ENCODE assay signal across 17 cellular contexts in the genomic region with DNA sequence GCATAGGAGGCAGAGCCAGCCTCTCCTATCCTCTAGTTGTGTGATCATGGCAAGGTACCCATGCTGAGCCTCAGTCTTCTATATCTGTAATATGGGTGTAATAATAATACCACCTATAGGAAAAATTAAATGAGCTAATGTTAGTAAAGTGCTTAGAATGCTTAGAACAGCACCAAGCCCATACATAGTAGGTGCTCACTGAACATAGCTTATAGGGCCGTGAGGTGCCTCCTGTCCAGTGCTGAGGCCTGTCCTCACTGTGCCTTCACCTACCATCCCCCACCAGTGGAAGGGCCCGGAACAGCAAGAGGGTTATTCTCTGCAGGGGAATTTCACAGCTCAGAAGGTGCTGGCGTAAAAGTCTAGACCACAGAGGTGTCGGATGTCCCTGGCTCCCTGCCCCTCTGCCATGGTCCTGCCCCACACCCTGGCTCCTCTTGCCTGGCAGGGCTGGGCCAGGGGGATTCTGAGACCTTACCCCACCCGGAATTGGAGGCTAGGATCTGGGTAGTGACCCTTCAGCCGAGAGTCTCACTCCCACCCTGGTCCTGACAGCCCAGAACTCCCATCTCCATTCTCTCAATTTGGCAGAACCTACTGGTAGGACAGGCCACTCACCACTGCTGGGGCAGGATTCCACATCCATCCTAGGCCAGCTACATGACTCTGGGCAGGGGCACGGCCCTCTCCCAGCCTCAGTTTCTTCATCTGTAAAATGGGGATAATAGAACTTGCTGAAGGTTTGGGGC. TPM values are rescaled to one million over a fixed set of nuclear protein-coding genes. Genes with fewer than 3 reads are reported as not detected.
DNase-seq lines count a peak whose midpoint lies in the region; ATAC-seq and TF ChIP-seq lines count a peak whose summit lies in the region.
"Had no signal": no experiment of that assay in that cellular context is flagged by ENCODE, and none has a peak within 500 bp of the region (broad histone marks: within the 10 kb centered on the region; RNA-seq: fewer than 3 reads in every experiment).

No MANE protein-coding gene starts in this region.

- H3K79me2 ChIP-seq in PC-3 (ENCODE audit: low read length) = no peaks in the 10 kb centered on the region

- no peak overlapping the region for H3K4me3 ChIP-seq in PC-3 (ENCODE audit: low read length)
- H3K4me3 ChIP-seq in endodermal cell (ENCODE audit: low read length) = no peak overlapping the region
- no peak overlapping the region for H3K4me3 ChIP-seq in gastrocnemius medialis
- H3K4me3 ChIP-seq: body of pancreas, tibial artery had no signal

- peaks cover 25% of the 10 kb centered on the region for H3K27me3 Mint-ChIP-seq in T-helper 2 cell treated with Interferon-gamma antibody and Interleukin-4, amounts not matched to agents 5 μg/mL and 100 μg/mL, for 36 hours (ENCODE audit: low read depth)
- peaks cover 24% of the 10 kb centered on the region for H3K27me3 Mint-ChIP-seq in endodermal cell (ENCODE audit: insufficient read depth)

- H3K9me3 ChIP-seq in PC-3 (ENCODE audit: low read length) = no peaks in the 10 kb centered on the region
- H3K9me3 ChIP-seq in endodermal cell (ENCODE audit: control insufficient read depth, low read length) = no peaks in the 10 kb centered on the region
- no peaks in the 10 kb centered on the region for H3K9me3 ChIP-seq in gastrocnemius medialis
- H3K9me3 ChIP-seq: body of pancreas, tibial artery had no signal

- no peak for TF ChIP-seq POLR2A in gastrocnemius medialis (IDR thresholded peaks at IDR 0.05)

- H3K4me3 Mint-ChIP-seq in T-helper 2 cell treated with Interferon-gamma antibody and Interleukin-4, amounts not matched to agents 5 μg/mL and 100 μg/mL, for 36 hours = peak overlapping the region; percentile 5
- H3K4me3 Mint-ChIP-seq in endodermal cell = no peak overlapping the region
- H3K4me3 Mint-ChIP-seq: activated CD4-positive, alpha-beta T cell treated with anti-CD3 and anti-CD28 coated beads, Interleukin-2, amount 10 ng/mL, durations not matched to agents 7 days and 5 days; activated T-helper 1 cell treated with anti-CD3 and anti-CD28 coated beads, Interleukin-12 subunit alpha, Interleukin-12 subunit beta, Interleukin-2, Interleukin-4 antibody, amounts not matched to agents 30 ng/mL and 10 ng/mL and 1 ng/mL, durations not matched to agents 14 hours and 24 hours and 36 hours had no signal

- no peaks in the 10 kb centered on the region for H3F3A ChIP-seq in PC-3 (ENCODE audit: low read length, unreplicated experiment)

- H3K4me1 ChIP-seq in PC-3 (ENCODE audit: insufficient read depth, low read length) (0 out of 2 replicates have a peak, but pooled peaks cover 4% of the 10 kb centered on the region), endodermal cell (ENCODE audit: control insufficient read depth, insufficient read depth, low read length) (no peaks in the 10 kb centered on the region), gastrocnemius medialis (peaks cover 37 to 42% of the 10 kb centered on the region in 2 donors)

- H3K9ac ChIP-seq in PC-3 (ENCODE audit: low read length) (no peak overlapping the region), endodermal cell (ENCODE audit: extremely low read depth, low read length, poor library complexity, severe bottlenecking) (no peak overlapping the region)

- H3K27me3 ChIP-seq in PC-3 (ENCODE audit: low read length) (no peaks in the 10 kb centered on the region), endodermal cell (ENCODE audit: control insufficient read depth, insufficient read depth, low read length, poor library complexity, severe bottlenecking) (peaks cover 31% of the 10 kb centered on the region), gastrocnemius medialis (no peaks in the 10 kb centered on the region)
- H3K27me3 ChIP-seq: tibial artery had no signal

- intact Hi-C loops in PC-3 (cut with micrococcal nuclease) (no loop called here), gastrocnemius medialis (cut with DNase I; ENCODE audit: low total_unique reads) (loop anchor here (1.0 kb wide), 2 partner anchors 28 to 39 kb away; partner anchors contain the start of gene GRAMD1A)

- in situ Hi-C loops in gastrocnemius medialis (cut with MboI; ENCODE audit: low sequenced_read_pairs in 4 of 4) = no loop called here

- POLR2A ChIA-PET in PC-3 (lab: Charles Lee; ENCODE audit: unreplicated experiment) = no interaction called here

- DNase-seq in T-helper 2 cell treated with Interferon-gamma antibody and Interleukin-4, amounts not matched to agents 5 μg/mL and 100 μg/mL, for 36 hours (ENCODE audit: low spot score) = no peak
- no peak for DNase-seq in T-helper 2 cell
- peak; percentile 9 for DNase-seq in PC-3
- peak; percentile 68 for DNase-seq in endodermal cell
- peak; percentile 85 to 95 for DNase-seq in gastrocnemius medialis
- DNase-seq in activated effector memory CD4-positive, alpha-beta T cell treated with Interleukin-2 at 50 U/mL for 16 hours = no peak
- no peak for DNase-seq in pons (ENCODE audit: low spot score)
- DNase-seq: ACHN; activated CD4-positive, alpha-beta T cell treated with anti-CD3 and anti-CD28 coated beads, Interleukin-2, amount 10 ng/mL, durations not matched to agents 7 days and 5 days; body of pancreas; H9; NCI-H226; T-helper 1 cell; tibial artery had no signal

- no peak overlapping the region for H3K4me2 ChIP-seq in PC-3 (ENCODE audit: low read length)

- ATAC-seq in PC-3 (peak; percentile 11; the same call in 1 of the 2 replicates), gastrocnemius medialis (peak; percentile 70 to 73), GM19324 (IDR thresholded peaks at IDR 0.05; ENCODE audit: low FRiP score, unreplicated experiment) (no peak)
- ATAC-seq: body of pancreas, left lobe of liver had no signal

- H3K27ac Mint-ChIP-seq in T-helper 2 cell treated with Interferon-gamma antibody and Interleukin-4, amounts not matched to agents 5 μg/mL and 100 μg/mL, for 36 hours = no peak overlapping the region
- no peak overlapping the region for H3K27ac Mint-ChIP-seq in endodermal cell
- H3K27ac Mint-ChIP-seq: activated CD4-positive, alpha-beta T cell treated with anti-CD3 and anti-CD28 coated beads, Interleukin-2, amount 10 ng/mL, durations not matched to agents 7 days and 5 days; activated T-helper 1 cell treated with anti-CD3 and anti-CD28 coated beads, Interleukin-12 subunit alpha, Interleukin-12 subunit beta, Interleukin-2, Interleukin-4 antibody, amounts not matched to agents 30 ng/mL and 10 ng/mL and 1 ng/mL, durations not matched to agents 14 hours and 24 hours and 36 hours had no signal

- peaks cover 27% of the 10 kb centered on the region for H3K36me3 Mint-ChIP-seq in T-helper 2 cell treated with Interferon-gamma antibody and Interleukin-4, amounts not matched to agents 5 μg/mL and 100 μg/mL, for 36 hours (ENCODE audit: low read depth)
- peaks cover 48% of the 10 kb centered on the region for H3K36me3 Mint-ChIP-seq in endodermal cell (ENCODE audit: low read depth)

- H3K4me1 Mint-ChIP-seq in T-helper 2 cell treated with Interferon-gamma antibody and Interleukin-4, amounts not matched to agents 5 μg/mL and 100 μg/mL, for 36 hours (ENCODE audit: low read depth) = peaks cover 3% of the 10 kb centered on the region
- peaks cover 6% of the 10 kb centered on the region for H3K4me1 Mint-ChIP-seq in endodermal cell

- H3K9me2 ChIP-seq in PC-3 (replicated peaks; ENCODE audit: low read length) = no peaks in the 10 kb centered on the region

- BruUV-seq in PC-3 (replicated peaks; lab: Mats Ljungman, UMichigan) = no TSS peak

- H3K36me3 ChIP-seq in PC-3 (ENCODE audit: low read depth, low read length) (peaks cover 3% of the 10 kb centered on the region; the same call in 1 of the 2 replicates), endodermal cell (ENCODE audit: control insufficient read depth, insufficient read depth, low read length) (peaks cover 49% of the 10 kb centered on the region), gastrocnemius medialis (peaks cover 0 to 37% of the 10 kb centered on the region in 2 donors)

- 87% methylated on average over 6 to 7 of the region's 7 CpGs for WGBS in endodermal cell (ENCODE audit: insufficient coverage in 1 of 2, insufficient read length in 1 of 2), 2 experiments

- H4K20me1 ChIP-seq in PC-3 (ENCODE audit: low read length) = no peaks in the 10 kb centered on the region

- CTCF ChIA-PET in PC-3 (lab: Charles Lee) = no interaction called here

- no peak overlapping the region for H3K27ac ChIP-seq in PC-3 (ENCODE audit: low read length)
- H3K27ac ChIP-seq in endodermal cell (ENCODE audit: low read depth, low read length) = no peak overlapping the region
- peak overlapping the region; percentile 87 to 97 (median 94) for H3K27ac ChIP-seq in gastrocnemius medialis
- H3K27ac ChIP-seq: body of pancreas, tibial artery had no signal

- no peak for TF ChIP-seq CTCF in PC-3 (conservative IDR thresholded peaks at IDR 0.05; ENCODE audit: low read depth, low read length)
- no peak for TF ChIP-seq CTCF in endodermal cell (conservative IDR thresholded peaks at IDR 0.05)
- peak in 3 of 5 experiments; percentile 39 to 59 (median 45) for TF ChIP-seq CTCF in gastrocnemius medialis (IDR thresholded peaks at IDR 0.05 in 4 of 5, conservative IDR thresholded peaks at IDR 0.05 in 1 of 5)

- no peak overlapping the region for H2AFZ ChIP-seq in PC-3 (ENCODE audit: low read length)

- no peaks in the 10 kb centered on the region for H3K9me3 Mint-ChIP-seq in T-helper 2 cell treated with Interferon-gamma antibody and Interleukin-4, amounts not matched to agents 5 μg/mL and 100 μg/mL, for 36 hours
- no peaks in the 10 kb centered on the region for H3K9me3 Mint-ChIP-seq in endodermal cell
- H3K9me3 Mint-ChIP-seq: activated CD4-positive, alpha-beta T cell treated with anti-CD3 and anti-CD28 coated beads, Interleukin-2, amount 10 ng/mL, durations not matched to agents 7 days and 5 days; activated T-helper 1 cell treated with anti-CD3 and anti-CD28 coated beads, Interleukin-12 subunit alpha, Interleukin-12 subunit beta, Interleukin-2, Interleukin-4 antibody, amounts not matched to agents 30 ng/mL and 10 ng/mL and 1 ng/mL, durations not matched to agents 14 hours and 24 hours and 36 hours; H9 had no signal

RNA-seq across cellular contexts. Expression of gene SCN1B, which starts 2.2 kb away (rescaled TPM):
- 1.7 TPM in 2 replicates for total RNA-seq in PC-3 (2014; rRNA removed)
- 1 to 10 TPM; 1.4 to 1.5 TPM for total RNA-seq in endodermal cell
- polyA plus RNA-seq in endodermal cell (2013, experiment 1 of 2) = 1.7 TPM
- polyA plus RNA-seq in endodermal cell (2013, experiment 2 of 2) = 2.5 TPM
- 100 to 1,000 TPM; 194 to 469 (median 289) TPM for total RNA-seq in gastrocnemius medialis

RNA-seq across cellular contexts. Expression of gene HPN, which starts 13.5 kb away (rescaled TPM):
- 0.18 TPM in 1 of 2 replicates, not detected in the other for total RNA-seq in PC-3 (2014; rRNA removed)
- total RNA-seq in endodermal cell = 10 to 100 TPM; 29.0 to 49.6 TPM
- 2.7 TPM for polyA plus RNA-seq in endodermal cell (2013, experiment 1 of 2)
- polyA plus RNA-seq in endodermal cell (2013, experiment 2 of 2) = 2.8 TPM
- 10 to 100 TPM in 3 of 4 donors, 1 to 10 TPM in 1; 9.1 to 24.0 (median 17.1) TPM for total RNA-seq in gastrocnemius medialis
- total RNA-seq: activated CD4-positive, alpha-beta T cell treated with anti-CD3 and anti-CD28 coated beads, Interleukin-2, amount 10 ng/mL, durations not matched to agents 7 days and 5 days; activated T-helper 1 cell treated with anti-CD3 and anti-CD28 coated beads, Interleukin-12 subunit alpha, Interleukin-12 subunit beta, Interleukin-2, Interleukin-4 antibody, amounts not matched to agents 30 ng/mL and 10 ng/mL and 1 ng/mL, durations not matched to agents 14 hours and 24 hours and 36 hours had no signal

RNA-seq across cellular contexts. Expression of gene GRAMD1A, which starts 27.9 kb away (rescaled TPM):
- total RNA-seq in PC-3 (2014; rRNA removed) (24.8 and 32.8 TPM in 2 replicates), endodermal cell (100 to 1,000 TPM; 115 to 137 TPM), gastrocnemius medialis (10 to 100 TPM; 38.8 to 45.1 (median 43.7) TPM)
- polyA plus RNA-seq in endodermal cell (2013, experiment 1 of 2) = 101 TPM
- polyA plus RNA-seq in endodermal cell (2013, experiment 2 of 2) = 87.3 TPM

Comparison
In these comparisons a context has a peak if more than half of its experiments do, and no peak if none do; other contexts are left out.
1. DNase-seq: peak in PC-3 (single experiment), endodermal cell (single experiment) and gastrocnemius medialis (2 of 2); none in T-helper 2 cell treated with Interferon-gamma antibody and Interleukin-4, amounts not matched to agents 5 μg/mL and 100 μg/mL, for 36 hours (single experiment), T-helper 2 cell (0 of 5), activated effector memory CD4-positive, alpha-beta T cell treated with Interleukin-2 at 50 U/mL for 16 hours (single experiment) and pons (single experiment).
2. H3K27ac ChIP-seq: peak in gastrocnemius medialis (4 of 4); none in PC-3 (single experiment) and endodermal cell (single experiment).
3. CTCF ChIP-seq: peak in gastrocnemius medialis (3 of 5); none in PC-3 (single experiment) and endodermal cell (single experiment).
4. RNA of gene SCN1B, which starts 2.2 kb away (total RNA-seq): 194 to 469 TPM in gastrocnemius medialis; 1.7 TPM in PC-3 and 1.4 to 1.5 TPM in endodermal cell; every median in the first group is over 10 times any median in the second.